In genomic region chr3:93973160-93974126, GRCh38 we compare ENCODE assay signal across 8 cellular contexts. TPM values are rescaled to one million over a fixed set of nuclear protein-coding genes. Genes with fewer than 3 reads are reported as not detected.
A peak's percentile ranks its signal among the peaks of the same experiment; 100 is the strongest.
DNase-seq lines count a peak whose midpoint lies in the region; ATAC-seq, FAIRE-seq and TF ChIP-seq lines count a peak whose summit lies in the region.

Gene PROS1 (minus strand): TSS chr3:93973896. CDS start chr3:93973749, 147 bp downstream.

- CTCF ChIA-PET in H1 (lab: Charles Lee; ENCODE audit: partially characterized antibody) = interaction anchor here (1.0 kb wide), 1 partner anchor 11 kb away, joined by 3 read pairs; no protein-coding TSS in a partner anchor

- H2BK12ac ChIP-seq in H1 (ENCODE audit: low read depth, low read length) = peak within 1 kb of the TSS; percentile 90; the same call in 1 of the 2 replicates

- H4K91ac ChIP-seq in H1 (replicated peaks; ENCODE audit: insufficient read length, low read length) = peak within 1 kb of the TSS; percentile 0

- 5% methylated on average over 53 of the region's 53 CpGs; no CpG with 5 or more reads in 1 of the 2 experiments for WGBS in H1 (ENCODE audit: extremely low coverage in 1 of 2, insufficient coverage in 1 of 2, insufficient read length in 1 of 2, insufficient replicate concordance in 2 of 2, low coverage in 1 of 2, low lambda C conversion rate in 2 of 2, missing lambda C conversion rate in 1 of 2), 2 experiments

- H3K4me3 ChIP-seq in H1 (ENCODE audit: extremely low read depth in 1 of 4, insufficient read depth in 2 of 4, low read depth in 3 of 4, low read length in 4 of 4) = peak within 1 kb of the TSS; percentile 60 to 78 (median 74)
- H3K4me3 ChIP-seq in lower lobe of right lung = peak within 1 kb of the TSS; percentile 60

- peaks cover 10% of the 10 kb centered on the region for H3K23me2 ChIP-seq in H1 (ENCODE audit: low read depth, low read length)

- H3K79me2 ChIP-seq in H1 (ENCODE audit: control insufficient read depth in 1 of 2, insufficient read depth in 2 of 2, low read length in 2 of 2) = no peaks in the 10 kb centered on the region

- DNase-seq in Ammon's horn (ENCODE audit: low spot score) (peak; percentile 78), NCI-H748 treated with DMSO at 0.1 percent for 48 hours (lab: John Stamatoyannopoulos, UW) (peak; percentile 35), H1 (ENCODE audit: low read depth in 1 of 2, low spot score in 2 of 2) (peak; percentile 9 to 74), lower lobe of right lung (peak; percentile 88)
- peak; percentile 73 for DNase-seq in activated CD8-positive, alpha-beta memory T cell treated with anti-CD3 and anti-CD28 coated beads for 24 hours
- peak; percentile 35 to 37 for DNase-seq in stimulated activated CD4-positive, alpha-beta T cell treated with anti-CD3 and anti-CD28 coated beads, Interleukin-4, amount 100 ng/mL, for 48 hours (ENCODE audit: low read depth in 2 of 2)

- H4K5ac ChIP-seq in H1 (ENCODE audit: insufficient read length, low read depth, low read length) = no peak within 1 kb of the TSS

- TF ChIP-seq EP300 in H1 (IDR thresholded peaks at IDR 0.05; ENCODE audit: borderline replicate concordance in 1 of 2, low read depth in 2 of 2, low read length in 2 of 2) = 0 out of 3 replicates have a peak, but pooled peaks of 1 of the 2 experiments have one; percentile 14

- no peaks in the 10 kb centered on the region for H3K9me3 ChIP-seq in H1 (ENCODE audit: insufficient read depth in 2 of 2, low read depth in 1 of 2, low read length in 1 of 2)
- H3K9me3 ChIP-seq in lower lobe of right lung = no peaks in the 10 kb centered on the region

- H3K27ac ChIP-seq in H1 (ENCODE audit: low read depth, low read length) = no peak within 1 kb of the TSS; the same call in 1 of the 2 replicates
- H3K27ac ChIP-seq in lower lobe of right lung = peak within 1 kb of the TSS; percentile 90

- H2BK15ac ChIP-seq in H1 (ENCODE audit: low read length) = no peak within 1 kb of the TSS

- H4K8ac ChIP-seq in H1 (ENCODE audit: extremely low read depth, insufficient read depth, low read length) = peak within 1 kb of the TSS; percentile 81; the same call in 1 of the 2 replicates

- POLR2A ChIA-PET in H1 (lab: Charles Lee; ENCODE audit: partially characterized antibody) = interaction anchor here (0.7 kb wide), 1 partner anchor 89 kb away, joined by 3 read pairs; the partner anchor contains the start of genes DHFR2 and NSUN3

- peak within 1 kb of the TSS; percentile 90 to 97 for H3K4me2 ChIP-seq in H1 (ENCODE audit: insufficient read depth in 1 of 2, low read depth in 2 of 2, low read length in 2 of 2)

- no peak within 1 kb of the TSS for H2BK20ac ChIP-seq in H1 (ENCODE audit: low read length)

- intact Hi-C loops in lower lobe of right lung (cut with DNase I) = no loop called here

- no peak within 1 kb of the TSS for H2BK120ac ChIP-seq in H1 (replicated peaks; ENCODE audit: low read depth, low read length)

- H3K4ac ChIP-seq in H1 (replicated peaks; ENCODE audit: insufficient read length, low read depth, low read length) = peak within 1 kb of the TSS; percentile 14

- H2BK5ac ChIP-seq in H1 (ENCODE audit: low read depth, low read length) = no peak within 1 kb of the TSS

- no peak within 1 kb of the TSS for H3K23ac ChIP-seq in H1 (ENCODE audit: insufficient read length)

- H3K36me3 ChIP-seq in H1 (ENCODE audit: control insufficient read depth in 2 of 4, insufficient read depth in 4 of 4, low read length in 3 of 4) (no peaks in the 10 kb centered on the region), lower lobe of right lung (no peaks in the 10 kb centered on the region)

- no peaks in the 10 kb centered on the region for H3K79me1 ChIP-seq in H1 (ENCODE audit: low read depth, low read length)

- TF ChIP-seq POLR2A in H1 (IDR thresholded peaks at IDR 0.05; ENCODE audit: control extremely low read depth in 1 of 2, low read depth in 2 of 2, low read length in 2 of 2) = no peak

- no peak for TF ChIP-seq RAD21 in H1 (IDR thresholded peaks at IDR 0.05 in 1 of 2, conservative IDR thresholded peaks at IDR 0.05 in 1 of 2; ENCODE audit: low read depth in 2 of 2, low read length in 2 of 2)

- peak; percentile 87 for ATAC-seq in GM19025 (IDR thresholded peaks at IDR 0.05; ENCODE audit: low read depth, unreplicated experiment)
- peak; percentile 90 for ATAC-seq in HG03280 (IDR thresholded peaks at IDR 0.05; ENCODE audit: unreplicated experiment)
- peak; percentile 97 to 98 for ATAC-seq in lower lobe of right lung

- H3K56ac ChIP-seq in H1 (replicated peaks; ENCODE audit: insufficient read length, low read depth, low read length) = no peak within 1 kb of the TSS

- no peaks in the 10 kb centered on the region; a peak in 1 of 7 replicates for H3K4me1 ChIP-seq in H1 (replicated peaks in 1 of 4; ENCODE audit: control insufficient read depth in 3 of 4, insufficient read depth in 4 of 4, low read length in 3 of 4)
- peaks cover 13% of the 10 kb centered on the region for H3K4me1 ChIP-seq in lower lobe of right lung

- no peak within 1 kb of the TSS for H2AK5ac ChIP-seq in H1 (ENCODE audit: low read depth, low read length)

- H3K14ac ChIP-seq in H1 (ENCODE audit: insufficient read length) = no peak within 1 kb of the TSS

- H3K27me3 ChIP-seq in H1 (replicated peaks in 1 of 4; ENCODE audit: control insufficient read depth in 3 of 4, extremely low read depth in 1 of 4, insufficient read depth in 3 of 4, low read length in 3 of 4) = peaks cover 2 to 7% (median 4%) of the 10 kb centered on the region in 4 experiments; a peak in 5 of 7 replicates
- no peaks in the 10 kb centered on the region for H3K27me3 ChIP-seq in lower lobe of right lung (ENCODE audit: low read depth)

- FAIRE-seq in H1 (lab: Jason Lieb, UNC) = no peak

- TF ChIP-seq CTCF in H1 (IDR thresholded peaks at IDR 0.05; ENCODE audit: control extremely low read depth in 1 of 3, insufficient read depth in 1 of 3, low read depth in 1 of 3, low read length in 3 of 3) = no peak
- TF ChIP-seq CTCF in lower lobe of right lung (IDR thresholded peaks at IDR 0.05) = no peak

- H4K20me1 ChIP-seq in H1 (replicated peaks in 1 of 2; ENCODE audit: control insufficient read depth in 1 of 2, insufficient read depth in 2 of 2, low read length in 2 of 2) = no peaks in the 10 kb centered on the region

- peak within 1 kb of the TSS; percentile 44 to 72 (median 48) for H3K9ac ChIP-seq in H1 (replicated peaks in 1 of 4; ENCODE audit: extremely low read depth in 1 of 4, low read depth in 3 of 4, low read length in 3 of 4)

- no peak within 1 kb of the TSS; the same call in 1 of the 2 replicates for H3K18ac ChIP-seq in H1 (ENCODE audit: extremely low read depth, low read length)

- peak within 1 kb of the TSS; percentile 100 for H2AFZ ChIP-seq in H1 (ENCODE audit: low read length)

TF ChIP-seq in H1, 55 proteins besides CTCF, POLR2A, EP300 and RAD21 (continues in another document):
- TF ChIP-seq TCF12 (IDR thresholded peaks at IDR 0.05; ENCODE audit: low read depth, low read length) (no peak), BCL11A (IDR thresholded peaks at IDR 0.05; ENCODE audit: low read depth in 2 of 2, low read length in 2 of 2) (no peak), PHF8 (conservative IDR thresholded peaks at IDR 0.05; ENCODE audit: low read depth, low read length) (peak; percentile 55; the same call in 1 of the 2 replicates), KDM1A (IDR thresholded peaks at IDR 0.05; ENCODE audit: borderline replicate concordance, low read length) (no peak), RXRA (IDR thresholded peaks at IDR 0.05; ENCODE audit: insufficient read depth, low read depth, low read length) (no peak), BACH1 (IDR thresholded peaks at IDR 0.05; ENCODE audit: low read length) (no peak), BRCA1 (IDR thresholded peaks at IDR 0.05; ENCODE audit: low read depth, low read length) (no peak), ASH2L (IDR thresholded peaks at IDR 0.05; ENCODE audit: low read length) (peak; percentile 67), CHD1 (IDR thresholded peaks at IDR 0.05; ENCODE audit: low read depth, low read length) (no peak), ATF2 (IDR thresholded peaks at IDR 0.05; ENCODE audit: low read length) (no peak), KDM5A (IDR thresholded peaks at IDR 0.05; ENCODE audit: low read length) (no peak), KDM4A (IDR thresholded peaks at IDR 0.05; ENCODE audit: low read depth, low read length, severe bottlenecking) (peak; percentile 95), SIRT6 (IDR thresholded peaks at IDR 0.05; ENCODE audit: low read length) (no peak), NANOG (IDR thresholded peaks at IDR 0.05; ENCODE audit: insufficient read depth, low read depth, low read length, poor library complexity, severe bottlenecking) (no peak), GTF2F1 (IDR thresholded peaks at IDR 0.05; ENCODE audit: borderline replicate concordance, low read depth, low read length) (no peak), SP1 (IDR thresholded peaks at IDR 0.05; ENCODE audit: low read depth, low read length) (no peak), ATF3 (IDR thresholded peaks at IDR 0.05; ENCODE audit: insufficient read depth, low read depth, low read length) (no peak), TAF1 (IDR thresholded peaks at IDR 0.05; ENCODE audit: low read depth, low read length) (peak; percentile 61)

RNA-seq across cellular contexts. Expression of gene PROS1, which starts in this region (rescaled TPM):
- 2.5 and 2.9 TPM in 2 replicates for total RNA-seq in H1 (2021; fragmentation: NEBNext Ultra II Directional; extraction: Animal tissue kit (Norgen Biotek cat#: 25700))
- polyA plus RNA-seq in H1 (2011; rRNA removed) = 0.42 and 0.65 TPM in 2 replicates
- 0.45 TPM for polyA plus RNA-seq in H1 (2011; cell fraction: cytosol; rRNA removed)
- 1.0 TPM for polyA plus RNA-seq in H1 (2011; cell fraction: nucleus; rRNA removed)
- 0.63 to 1.7 TPM (median 1.4 TPM) in 4 replicates for polyA plus RNA-seq in H1 (2012, experiment 1 of 2)
- polyA plus RNA-seq in H1 (2012, experiment 2 of 2) = 0.16 TPM
- polyA plus RNA-seq in H1 (2013, experiment 1 of 2) = 2.8 TPM
- polyA plus RNA-seq in H1 (2013, experiment 2 of 2) = 2.7 TPM
- 1.4 and 1.7 TPM in 2 replicates for polyA minus RNA-seq in H1 (2011; rRNA and poly(A)+ RNA removed)
- polyA minus RNA-seq in H1 (2011; cell fraction: cytosol; rRNA and poly(A)+ RNA removed) = 0.59 TPM
- 1.00 TPM for polyA minus RNA-seq in H1 (2011; cell fraction: nucleus; rRNA and poly(A)+ RNA removed)
- total RNA-seq in lower lobe of right lung = 49.5 TPM

Comparison
In these comparisons a context has a peak if more than half of its experiments do, and no peak if none do; other contexts are left out.
1. RNA of gene PROS1 (total RNA-seq): 49.5 TPM in lower lobe of right lung (single experiment); 2.5 to 2.9 TPM in H1; every median in the first group is over 10 times any median in the second.
2. DNase-seq: peak in every context shown above with its lines; median percentile 88 in lower lobe of right lung; 78 in Ammon's horn; 73 in activated CD8-positive, alpha-beta memory T cell treated with anti-CD3 and anti-CD28 coated beads for 24 hours; 42 in H1; 36 in stimulated activated CD4-positive, alpha-beta T cell treated with anti-CD3 and anti-CD28 coated beads, Interleukin-4, amount 100 ng/mL, for 48 hours; 35 in NCI-H748 treated with DMSO at 0.1 percent for 48 hours.
3. Peak in every context shown above with its lines, with median percentiles within 50 percentile points of each other: ATAC-seq.